11 cellular contexts compared by ENCODE assay signal in genomic region chr17:12627177-12627629, GRCh38. TPM values are rescaled to one million over a fixed set of nuclear protein-coding genes. Genes with fewer than 3 reads are reported as not detected.
A peak's percentile ranks its signal among the peaks of the same experiment; 100 is the strongest.
DNase-seq lines count a peak whose midpoint lies in the region; ATAC-seq and TF ChIP-seq lines count a peak whose summit lies in the region.
"Had no signal": no experiment of that assay in that cellular context is flagged by ENCODE, and none has a peak within 500 bp of the region (broad histone marks: within the 10 kb centered on the region; RNA-seq: fewer than 3 reads in every experiment).

No MANE protein-coding gene starts in this region.

- peak overlapping the region; percentile 6 to 18 (median 17) for H3K27ac Mint-ChIP-seq in nephron
- H3K27ac Mint-ChIP-seq: T-helper 1 cell treated with Interleukin-12 subunit alpha and Interleukin-12 subunit beta and Interleukin-4 antibody, amounts not matched to agents 30 μg/mL and 1 μg/mL, for 36 hours had no signal

- no peaks in the 10 kb centered on the region for H3K36me3 Mint-ChIP-seq in nephron (ENCODE audit: low read depth)

- peaks cover 4% of the 10 kb centered on the region for H3K27me3 Mint-ChIP-seq in nephron (ENCODE audit: low read depth)

- H3K9me3 Mint-ChIP-seq in nephron: no peaks in the 10 kb centered on the region

- peak; percentile 79 for DNase-seq in AG08396 (ENCODE audit: low spot score)
- peak; percentile 98 for DNase-seq in M059J (ENCODE audit: low read depth)
- DNase-seq in dermis microvascular lymphatic vessel endothelial cell (ENCODE audit: low read depth in 2 of 2): peak; percentile 26 to 52
- no peak for DNase-seq in activated CD4-positive, alpha-beta T cell treated with anti-CD3 and anti-CD28 coated beads for 4 hours
- DNase-seq in activated CD4-positive, alpha-beta T cell treated with anti-CD3 and anti-CD28 coated beads, Interleukin-2, amount 50 U/mL, for 4 hours: no peak
- DNase-seq in H7: no peak
- DNase-seq: NCI-H2171 had no signal

- peaks cover 30% of the 10 kb centered on the region for H3K4me1 Mint-ChIP-seq in nephron

- H3K4me3 Mint-ChIP-seq in nephron: no peak overlapping the region
- H3K4me3 Mint-ChIP-seq: T-helper 1 cell treated with Interleukin-12 subunit alpha and Interleukin-12 subunit beta and Interleukin-4 antibody, amounts not matched to agents 30 μg/mL and 1 μg/mL, for 36 hours had no signal

- no peak overlapping the region for H3K4me3 ChIP-seq in H7 (ENCODE audit: insufficient read depth, low read depth, low read length)

- no peaks in the 10 kb centered on the region for H3K27me3 ChIP-seq in H7 (ENCODE audit: control insufficient read depth, insufficient read depth, low read length)

- ATAC-seq in GM21529 (IDR thresholded peaks at IDR 0.05; ENCODE audit: unreplicated experiment): no peak
- ATAC-seq: esophagus mucosa had no signal

- H3K36me3 ChIP-seq in H7 (replicated peaks; ENCODE audit: control insufficient read depth, insufficient read depth, low read length): no peaks in the 10 kb centered on the region

- no peak for TF ChIP-seq CTCF in nephron (IDR thresholded peaks at IDR 0.05; ENCODE audit: unreplicated experiment in 3 of 3)

RNA-seq across cellular contexts. Expression of gene MYOCD, which starts 38.5 kb away (rescaled TPM):
- 1.5 and 1.8 TPM in 2 replicates for total RNA-seq in M059J (2014; rRNA removed; shearing (Covaris generic))
- under 0.01 and 0.25 TPM in 2 replicates for total RNA-seq in dermis microvascular lymphatic vessel endothelial cell
- total RNA-seq in H7 (2014; rRNA removed; shearing (Covaris generic)): 0.22 and 0.24 TPM in 2 replicates

Comparison
In these comparisons a context has a peak if more than half of its experiments do, and no peak if none do; other contexts are left out.
1. DNase-seq: peak in AG08396 (single experiment), M059J (single experiment) and dermis microvascular lymphatic vessel endothelial cell (2 of 2); none in activated CD4-positive, alpha-beta T cell treated with anti-CD3 and anti-CD28 coated beads for 4 hours (0 of 2), activated CD4-positive, alpha-beta T cell treated with anti-CD3 and anti-CD28 coated beads, Interleukin-2, amount 50 U/mL, for 4 hours (0 of 2) and H7 (single experiment).